In genomic region chr4:163930086-163930485, GRCh38 we compare ENCODE assay signal across 22 cellular contexts.
"Had no signal": no experiment of that assay in that cellular context is flagged by ENCODE, and none has a peak within 500 bp of the region (broad histone marks: within the 10 kb centered on the region; RNA-seq: fewer than 3 reads in every experiment).

No MANE protein-coding gene starts in this region.

- H3K27ac Mint-ChIP-seq: activated CD4-positive, alpha-beta memory T cell treated with anti-CD3 and anti-CD28 coated beads, Interleukin-2, amount 10 ng/mL, durations not matched to agents 7 days and 5 days; activated CD4-positive, alpha-beta T cell treated with anti-CD3 and anti-CD28 coated beads, Interleukin-2, amount 10 ng/mL, durations not matched to agents 24 days and 14 days; activated naive CD8-positive, alpha-beta T cell treated with anti-CD3 and anti-CD28 coated beads, Interleukin-2, amount 10 ng/mL, durations not matched to agents 7 days and 5 days; T-helper 17 cell; WTC11 had no signal

- H3K27me3 ChIP-seq: adrenal gland, breast epithelium, MG63 had no signal

- H3K36me3 ChIP-seq: adrenal gland, breast epithelium, MG63 had no signal

- H3K4me3 ChIP-seq: adrenal gland, breast epithelium, MG63 had no signal

- H3K9me3 Mint-ChIP-seq: activated CD4-positive, alpha-beta T cell treated with anti-CD3 and anti-CD28 coated beads, Interleukin-2, amount 10 ng/mL, durations not matched to agents 24 days and 14 days had no signal

- H3K9me3 ChIP-seq: adrenal gland, breast epithelium, MG63 had no signal

- DNase-seq: activated CD4-positive, alpha-beta memory T cell treated with anti-CD3 and anti-CD28 coated beads, Interleukin-2, amount 10 ng/mL, durations not matched to agents 7 days and 5 days; activated CD4-positive, alpha-beta T cell treated with anti-CD3 and anti-CD28 coated beads, Interleukin-2, amount 10 ng/mL, durations not matched to agents 24 days and 14 days; activated CD4-positive, CD25-positive, alpha-beta regulatory T cell treated with anti-CD3 and anti-CD28 coated beads, Interleukin-2, amount 50 U/mL, for 72 hours; activated naive CD4-positive, alpha-beta T cell treated with anti-CD3 and anti-CD28 coated beads, Interleukin-2, amount 50 U/mL, for 16 hours; activated naive CD8-positive, alpha-beta T cell treated with anti-CD3 and anti-CD28 coated beads, Interleukin-2, amount 10 ng/mL, durations not matched to agents 7 days and 5 days; adrenal gland; anterior cingulate cortex; central memory CD4-positive, alpha-beta T cell; KG1; MG63; MV-4-11; NCI-H1092 treated with DMSO at 0.1 percent for 48 hours; NCI-H1436; NCI-H187; NCI-H2081 treated with DMSO at 0.1 percent for 48 hours; NCI-H446; NCI-H524; SIG-M5; T-helper 17 cell; T-helper 9 cell had no signal

- H3K4me3 Mint-ChIP-seq: activated CD4-positive, alpha-beta memory T cell treated with anti-CD3 and anti-CD28 coated beads, Interleukin-2, amount 10 ng/mL, durations not matched to agents 7 days and 5 days; activated CD4-positive, alpha-beta T cell treated with anti-CD3 and anti-CD28 coated beads, Interleukin-2, amount 10 ng/mL, durations not matched to agents 24 days and 14 days; activated naive CD8-positive, alpha-beta T cell treated with anti-CD3 and anti-CD28 coated beads, Interleukin-2, amount 10 ng/mL, durations not matched to agents 7 days and 5 days; T-helper 17 cell; WTC11 had no signal

- H3K27me3 Mint-ChIP-seq: activated CD4-positive, alpha-beta memory T cell treated with anti-CD3 and anti-CD28 coated beads, Interleukin-2, amount 10 ng/mL, durations not matched to agents 7 days and 5 days; activated CD4-positive, alpha-beta T cell treated with anti-CD3 and anti-CD28 coated beads, Interleukin-2, amount 10 ng/mL, durations not matched to agents 24 days and 14 days; activated naive CD8-positive, alpha-beta T cell treated with anti-CD3 and anti-CD28 coated beads, Interleukin-2, amount 10 ng/mL, durations not matched to agents 7 days and 5 days had no signal

- H3K36me3 Mint-ChIP-seq: activated naive CD8-positive, alpha-beta T cell treated with anti-CD3 and anti-CD28 coated beads, Interleukin-2, amount 10 ng/mL, durations not matched to agents 7 days and 5 days; WTC11 had no signal

- H3K4me1 Mint-ChIP-seq: activated CD4-positive, alpha-beta memory T cell treated with anti-CD3 and anti-CD28 coated beads, Interleukin-2, amount 10 ng/mL, durations not matched to agents 7 days and 5 days; activated CD4-positive, alpha-beta T cell treated with anti-CD3 and anti-CD28 coated beads, Interleukin-2, amount 10 ng/mL, durations not matched to agents 24 days and 14 days; activated naive CD8-positive, alpha-beta T cell treated with anti-CD3 and anti-CD28 coated beads, Interleukin-2, amount 10 ng/mL, durations not matched to agents 7 days and 5 days; T-helper 17 cell had no signal

- H3K27ac ChIP-seq: adrenal gland, breast epithelium had no signal

- H3K4me1 ChIP-seq: adrenal gland, breast epithelium had no signal

- ATAC-seq: T-helper 17 cell, WTC11 had no signal
